ENCODE assay signal across 1 cellular context in genomic region chr1:151401125-151401788, GRCh38.
TF ChIP-seq lines count a peak whose summit lies in the region.

No MANE protein-coding gene starts in this region.

TF ChIP-seq in A549, 52 proteins besides CTCF, POLR2A, EP300 and RAD21:
- TF ChIP-seq MYC (IDR thresholded peaks at IDR 0.05; ENCODE audit: borderline replicate concordance, low read length) = no peak
- TF ChIP-seq HDAC2 (IDR thresholded peaks at IDR 0.05) = no peak
- no peak for TF ChIP-seq USF2 (IDR thresholded peaks at IDR 0.05)
- TF ChIP-seq TFCP2L1 (CRISPR knock-in tag; IDR thresholded peaks at IDR 0.05) = no peak
- no peak for TF ChIP-seq EHF (CRISPR knock-in tag; IDR thresholded peaks at IDR 0.05)
- no peak for TF ChIP-seq HES2 (IDR thresholded peaks at IDR 0.05)
- TF ChIP-seq ZFP36 (IDR thresholded peaks at IDR 0.05; ENCODE audit: borderline replicate concordance, partially characterized antibody) = no peak
- TF ChIP-seq ZC3H11A (IDR thresholded peaks at IDR 0.05) = no peak
- no peak for TF ChIP-seq HOXB5 (CRISPR knock-in tag; IDR thresholded peaks at IDR 0.05)
- TF ChIP-seq MAZ (IDR thresholded peaks at IDR 0.05; ENCODE audit: borderline replicate concordance, low read depth, low read length) = no peak
- no peak for TF ChIP-seq ATOH8 (CRISPR knock-in tag; IDR thresholded peaks at IDR 0.05; ENCODE audit: low read depth)
- no peak for TF ChIP-seq MAFK (IDR thresholded peaks at IDR 0.05; ENCODE audit: partially characterized antibody)
